Comparison of ENCODE assay signal across 8 cellular contexts in genomic region chr11:82682003-82682751, GRCh38.
DNase-seq lines count a peak whose midpoint lies in the region; ATAC-seq and TF ChIP-seq lines count a peak whose summit lies in the region.

No MANE protein-coding gene starts in this region.

- in situ Hi-C loops in astrocyte of the spinal cord (cut with HindIII; ENCODE audit: low sequenced_read_pairs), result no loop called here

- H3K4me3 ChIP-seq in astrocyte of the spinal cord (ENCODE audit: low read depth, low read length), result no peak overlapping the region

- peak; percentile 88 for ATAC-seq in GM18867 (IDR thresholded peaks at IDR 0.05; ENCODE audit: unreplicated experiment)
- ATAC-seq in HG03108 (IDR thresholded peaks at IDR 0.05; ENCODE audit: unreplicated experiment), result peak; percentile 73

- peak; percentile 1 for DNase-seq in COR-L47 (lab: John Stamatoyannopoulos, UW)
- DNase-seq in NCI-H446 (lab: John Stamatoyannopoulos, UW), result peak; percentile 77 to 78
- DNase-seq in astrocyte of the spinal cord (ENCODE audit: low read depth, low spot score), result peak; percentile 70
- peak; percentile 86 for DNase-seq in inferior parietal cortex (ENCODE audit: extremely low spot score)
- DNase-seq in superior temporal gyrus (ENCODE audit: extremely low spot score), result peak; percentile 92
- DNase-seq in stimulated activated CD4-positive, alpha-beta T cell treated with anti-CD3 and anti-CD28 coated beads, Interleukin-1b, Interleukin-23, amount 100 ng/mL, for 48 hours, result no peak

- TF ChIP-seq CTCF in astrocyte of the spinal cord (IDR thresholded peaks at IDR 0.05; ENCODE audit: low read depth, low read length), result peak; percentile 52
